In the genomic region with DNA sequence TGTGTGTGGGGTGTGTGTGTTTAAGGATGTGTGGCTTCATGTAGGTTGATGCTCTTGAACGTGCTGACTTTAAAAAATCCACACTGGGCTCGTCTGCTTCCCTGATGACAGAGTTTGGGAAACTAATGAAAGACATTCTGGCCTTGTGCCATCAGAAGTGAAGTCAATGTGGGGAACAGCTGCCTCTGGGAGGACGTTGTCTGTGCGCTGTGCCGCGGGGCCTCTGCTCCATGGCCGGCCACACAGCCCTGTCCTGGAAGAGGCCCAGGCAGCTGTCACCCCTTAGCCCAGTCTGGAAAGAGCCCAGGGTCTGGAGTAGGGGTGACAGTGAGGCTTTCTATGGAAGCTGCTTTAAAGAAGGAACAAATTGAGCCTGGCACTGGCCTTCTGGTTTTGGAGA, we compare ENCODE assay signal across 1 cellular context.
TF ChIP-seq lines count a peak whose summit lies in the region.

No MANE protein-coding gene starts in this region.

TF ChIP-seq in IMR-90, 13 proteins besides CTCF, POLR2A, EP300 and RAD21 (continued from another document):
- no peak for TF ChIP-seq RCOR1 (IDR thresholded peaks at IDR 0.05; ENCODE audit: insufficient replicate concordance, low read length)
- TF ChIP-seq, protein P1, sequence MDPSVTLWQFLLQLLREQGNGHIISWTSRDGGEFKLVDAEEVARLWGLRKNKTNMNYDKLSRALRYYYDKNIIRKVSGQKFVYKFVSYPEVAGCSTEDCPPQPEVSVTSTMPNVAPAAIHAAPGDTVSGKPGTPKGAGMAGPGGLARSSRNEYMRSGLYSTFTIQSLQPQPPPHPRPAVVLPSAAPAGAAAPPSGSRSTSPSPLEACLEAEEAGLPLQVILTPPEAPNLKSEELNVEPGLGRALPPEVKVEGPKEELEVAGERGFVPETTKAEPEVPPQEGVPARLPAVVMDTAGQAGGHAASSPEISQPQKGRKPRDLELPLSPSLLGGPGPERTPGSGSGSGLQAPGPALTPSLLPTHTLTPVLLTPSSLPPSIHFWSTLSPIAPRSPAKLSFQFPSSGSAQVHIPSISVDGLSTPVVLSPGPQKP (IDR thresholded peaks at IDR 0.05; ENCODE audit: borderline replicate concordance, low read depth, low read length): no peak
- no peak for TF ChIP-seq MXI1 (IDR thresholded peaks at IDR 0.05; ENCODE audit: borderline replicate concordance, low read depth, low read length)
TF ChIP-seq in IMR-90: peak in this region for 0.
